In genomic region chr16:65548470-65548869, GRCh38 we compare ENCODE assay signal across 16 cellular contexts.
DNase-seq lines count a peak whose midpoint lies in the region; ATAC-seq and TF ChIP-seq lines count a peak whose summit lies in the region.
"Had no signal": no experiment of that assay in that cellular context is flagged by ENCODE, and none has a peak within 500 bp of the region (broad histone marks: within the 10 kb centered on the region; RNA-seq: fewer than 3 reads in every experiment).

No MANE protein-coding gene starts in this region.

- H3K27ac Mint-ChIP-seq in neural crest cell (ENCODE audit: unreplicated experiment): peak overlapping the region; percentile 14
- H3K27ac Mint-ChIP-seq: activated CD8-positive, alpha-beta T cell treated with anti-CD3 and anti-CD28 coated beads, Interleukin-2, amount 10 ng/mL, durations not matched to agents 7 days and 5 days; CD14-positive monocyte had no signal

- no peaks in the 10 kb centered on the region for H3K27me3 Mint-ChIP-seq in neural crest cell (ENCODE audit: low read depth)

- peak overlapping the region; percentile 49 for H3K27ac ChIP-seq in fibroblast of lung (ENCODE audit: insufficient read depth, low read length)
- H3K27ac ChIP-seq: RWPE1 had no signal

- no peaks in the 10 kb centered on the region for H4K20me1 ChIP-seq in fibroblast of lung (ENCODE audit: control insufficient read depth, extremely low read depth, insufficient read depth, low read length)

- H3K4me1 Mint-ChIP-seq in neural crest cell: peaks cover 29% of the 10 kb centered on the region
- H3K4me1 Mint-ChIP-seq: CD14-positive monocyte had no signal

- H3K4me3 Mint-ChIP-seq in neural crest cell: peak overlapping the region; percentile 18
- H3K4me3 Mint-ChIP-seq: activated CD8-positive, alpha-beta T cell treated with anti-CD3 and anti-CD28 coated beads, Interleukin-2, amount 10 ng/mL, durations not matched to agents 7 days and 5 days; CD14-positive monocyte had no signal

- no peaks in the 10 kb centered on the region for H3K9me3 ChIP-seq in fibroblast of lung (ENCODE audit: control insufficient read depth, insufficient read depth, low read depth, low read length)

- CTCF ChIA-PET in BJ (lab: Yijun Ruan, JAX): interaction anchor here (0.8 to 1.6 kb wide), 2 partner anchors 13 to 428 kb away, joined by 3 read pairs; no protein-coding TSS in a partner anchor

- TF ChIP-seq CTCF in BJ (IDR thresholded peaks at IDR 0.05; ENCODE audit: insufficient read depth, low read depth, low read length): peak; percentile 50
- TF ChIP-seq CTCF in fibroblast of lung (conservative IDR thresholded peaks at IDR 0.05 in 1 of 2, IDR thresholded peaks at IDR 0.05 in 1 of 2; ENCODE audit: low read depth in 1 of 2, low read length in 2 of 2): peak; percentile 6 to 19
- TF ChIP-seq CTCF in neural crest cell (conservative IDR thresholded peaks at IDR 0.05): no peak

- H3K9ac ChIP-seq in fibroblast of lung (ENCODE audit: insufficient read depth, low read length): no peak overlapping the region

- peak overlapping the region; percentile 25 for H3K4me2 ChIP-seq in fibroblast of lung (ENCODE audit: extremely low read depth, insufficient read depth, low read length)

- peaks cover 2% of the 10 kb centered on the region for H3K9me3 Mint-ChIP-seq in neural crest cell

- no peak for DNase-seq in BJ (ENCODE audit: low read depth)
- DNase-seq in RPMI7951 (ENCODE audit: low read depth): peak; percentile 85
- no peak for DNase-seq in fibroblast of lung (ENCODE audit: low read depth in 2 of 2)
- DNase-seq in neural crest cell (ENCODE audit: low read depth, low spot score): no peak
- DNase-seq in NCI-H748 treated with DMSO at 0.1 percent for 48 hours (lab: John Stamatoyannopoulos, UW): no peak
- no peak for DNase-seq in NCI-H510A treated with DMSO at 0.1 percent for 48 hours (lab: John Stamatoyannopoulos, UW)
- DNase-seq in NCI-H524 treated with DMSO at 0.1 percent for 48 hours (lab: John Stamatoyannopoulos, UW): no peak
- DNase-seq: activated CD8-positive, alpha-beta T cell treated with anti-CD3 and anti-CD28 coated beads, Interleukin-2, amount 10 ng/mL, durations not matched to agents 7 days and 5 days; activated gamma-delta T cell treated with Interleukin-2 at 50 U/mL for 16 hours; mucosa of descending colon; NCI-H1417 treated with DMSO at 0.1 percent for 48 hours; NCI-H69; stimulated activated naive CD4-positive, alpha-beta T cell treated with Interleukin-2 at 50 U/mL for 16 hours had no signal

- H3K4me3 ChIP-seq in BJ (ENCODE audit: low read depth, low read length) (no peak overlapping the region), fibroblast of lung (replicated peaks in 1 of 4; ENCODE audit: control extremely low read depth in 1 of 4, insufficient read depth in 1 of 4, low read depth in 3 of 4, low read length in 4 of 4) (peak overlapping the region in 1 of 4 experiments; percentile 8)
- H3K4me3 ChIP-seq: mucosa of descending colon had no signal

- H3K27me3 ChIP-seq in BJ (ENCODE audit: control insufficient read depth, insufficient read depth, low read length) (no peaks in the 10 kb centered on the region), fibroblast of lung (ENCODE audit: control insufficient read depth, insufficient read depth, low read length) (no peaks in the 10 kb centered on the region)

- H2AFZ ChIP-seq in fibroblast of lung (ENCODE audit: low read length): no peak overlapping the region

- POLR2A ChIA-PET in BJ (lab: Charles Lee): interaction anchor here (0.8 to 1.0 kb wide), 2 partner anchors 235 to 424 kb away, joined by 3 to 5 read pairs; no protein-coding TSS in a partner anchor

- H3K36me3 ChIP-seq in BJ (ENCODE audit: control insufficient read depth, insufficient read depth, low read length) (no peaks in the 10 kb centered on the region), fibroblast of lung (ENCODE audit: control insufficient read depth, insufficient read depth, low read length) (no peaks in the 10 kb centered on the region)

- H3K36me3 Mint-ChIP-seq in neural crest cell (ENCODE audit: low read depth): peaks cover 5% of the 10 kb centered on the region
- H3K36me3 Mint-ChIP-seq: CD14-positive monocyte had no signal

- peaks cover 19% of the 10 kb centered on the region for H3K4me1 ChIP-seq in fibroblast of lung (ENCODE audit: control insufficient read depth, extremely low read depth, insufficient read depth, low read length)

- H3K79me2 ChIP-seq in fibroblast of lung (ENCODE audit: control insufficient read depth, insufficient read depth, low read length): no peaks in the 10 kb centered on the region

- ATAC-seq in HG03457 (IDR thresholded peaks at IDR 0.05; ENCODE audit: unreplicated experiment): no peak
- ATAC-seq: activated CD8-positive, alpha-beta T cell treated with anti-CD3 and anti-CD28 coated beads, Interleukin-2, amount 10 ng/mL, durations not matched to agents 7 days and 5 days; mucosa of descending colon had no signal
